ENCODE assay signal across 8 cellular contexts in the genomic region with DNA sequence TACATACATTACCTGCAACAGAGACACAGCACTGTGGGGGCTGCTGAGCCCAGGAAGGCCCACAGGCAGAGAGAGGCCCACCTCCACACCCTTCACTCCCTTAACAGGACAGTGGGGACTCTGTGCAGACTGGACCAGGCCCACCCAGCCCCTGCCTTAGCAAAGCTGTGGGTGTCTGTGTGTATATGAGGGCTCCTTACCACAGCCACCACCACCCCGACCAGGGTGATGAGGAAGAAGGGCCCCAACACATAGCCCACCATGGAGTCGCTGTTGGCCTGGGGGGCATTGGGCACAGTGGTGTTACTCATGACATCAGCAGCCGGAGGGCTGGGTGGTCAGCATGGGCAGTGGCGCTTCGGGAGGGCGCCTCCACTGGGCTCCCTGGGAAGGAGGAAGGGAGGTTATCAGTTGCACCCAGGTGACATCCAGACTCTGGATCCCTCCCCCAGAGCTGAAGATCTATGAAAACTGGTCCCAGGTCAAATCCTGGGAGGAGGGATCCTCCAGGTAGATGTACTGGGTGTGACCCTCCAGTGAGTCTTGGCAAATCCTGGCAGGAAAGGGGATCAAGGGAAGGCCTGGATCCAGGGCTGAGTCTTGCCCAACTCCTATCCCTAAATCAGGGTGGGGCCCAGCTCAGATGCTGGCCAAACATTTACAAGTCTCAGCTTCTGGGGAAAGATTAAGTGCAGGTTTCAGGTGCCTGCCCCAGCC. TPM values are rescaled to one million over a fixed set of nuclear protein-coding genes. Genes with fewer than 3 reads are reported as not detected.
DNase-seq lines count a peak whose midpoint lies in the region; ATAC-seq and TF ChIP-seq lines count a peak whose summit lies in the region.

No MANE protein-coding gene starts in this region.

- H3K27me3 ChIP-seq in heart left ventricle (no peaks in the 10 kb centered on the region), liver (ENCODE audit: control insufficient read depth in 4 of 4, insufficient read depth in 4 of 4, low read length in 3 of 4) (no peaks in the 10 kb centered on the region), upper lobe of right lung (no peaks in the 10 kb centered on the region)

- 33 to 97% (median 89%) methylated on average over 1 to 6 of the region's 6 CpGs for WGBS in heart left ventricle, 4 donors
- WGBS in liver = 88% methylated on average over 6 of the region's 6 CpGs

- H3K27ac ChIP-seq in heart left ventricle (peak overlapping the region in 10 of 12 donors; percentile 87 to 96 (median 94)), liver (ENCODE audit: low read depth in 1 of 2, low read length in 2 of 2) (peak overlapping the region; percentile 93 to 97), upper lobe of right lung (peak overlapping the region; percentile 93)

- H3K4me3 ChIP-seq in heart left ventricle (peak overlapping the region in 9 of 12 donors; percentile 77 to 96 (median 89)), liver (ENCODE audit: low read depth in 1 of 3, low read length in 3 of 3) (no peak overlapping the region), upper lobe of right lung (peak overlapping the region; percentile 96)

- no peaks in the 10 kb centered on the region for H3K9me3 ChIP-seq in heart left ventricle
- no peaks in the 10 kb centered on the region for H3K9me3 ChIP-seq in liver (ENCODE audit: control insufficient read depth in 4 of 4, low read length in 3 of 4)
- no peaks in the 10 kb centered on the region for H3K9me3 ChIP-seq in upper lobe of right lung

- DNase-seq in heart left ventricle (peak in 1 of 5 donors; percentile 64), left cardiac atrium (no peak), upper lobe of right lung (no peak), DMS79 treated with DMSO at 0.1 percent for 48 hours (lab: John Stamatoyannopoulos, UW) (no peak), kidney tubule cell (ENCODE audit: low spot score) (no peak)
- no peak for DNase-seq in activated naive CD8-positive, alpha-beta T cell treated with anti-CD3 and anti-CD28 coated beads, Interleukin-2, amount 10 ng/mL, durations not matched to agents 7 days and 5 days

- no peak for TF ChIP-seq CTCF in heart left ventricle (IDR thresholded peaks at IDR 0.05)
- no peak for TF ChIP-seq CTCF in liver (IDR thresholded peaks at IDR 0.05; ENCODE audit: low read depth, low read length, missing input control)
- TF ChIP-seq CTCF in upper lobe of right lung (IDR thresholded peaks at IDR 0.05) = no peak

- H3K36me3 Mint-ChIP-seq in activated naive CD8-positive, alpha-beta T cell treated with anti-CD3 and anti-CD28 coated beads, Interleukin-2, amount 10 ng/mL, durations not matched to agents 7 days and 5 days = peaks cover 7% of the 10 kb centered on the region

- H3K4me3 Mint-ChIP-seq in activated naive CD8-positive, alpha-beta T cell treated with anti-CD3 and anti-CD28 coated beads, Interleukin-2, amount 10 ng/mL, durations not matched to agents 7 days and 5 days = peak overlapping the region; percentile 98

- H3K4me1 ChIP-seq in heart left ventricle (peaks cover 0 to 45% (median 29%) of the 10 kb centered on the region in 12 donors), liver (ENCODE audit: control insufficient read depth in 4 of 4, insufficient read depth in 4 of 4, low read length in 3 of 4) (peaks cover 3 to 20% (median 7%) of the 10 kb centered on the region in 4 donors), upper lobe of right lung (peaks cover 28% of the 10 kb centered on the region)

- H3K36me3 ChIP-seq in heart left ventricle (peaks cover 0 to 11% (median 0%) of the 10 kb centered on the region in 9 donors), liver (ENCODE audit: control insufficient read depth in 4 of 4, insufficient read depth in 3 of 4, low read depth in 1 of 4, low read length in 3 of 4) (peaks cover 0 to 2% (median 0%) of the 10 kb centered on the region in 4 donors), upper lobe of right lung (peaks cover 2% of the 10 kb centered on the region)

- no peaks in the 10 kb centered on the region for H3K9me3 Mint-ChIP-seq in activated naive CD8-positive, alpha-beta T cell treated with anti-CD3 and anti-CD28 coated beads, Interleukin-2, amount 10 ng/mL, durations not matched to agents 7 days and 5 days

- POLR2A ChIA-PET in activated naive CD8-positive, alpha-beta T cell treated with anti-CD3 and anti-CD28 coated beads, Interleukin-2, amount 10 ng/mL, durations not matched to agents 7 days and 5 days (lab: Charles Lee) = interaction anchor here (0.6 to 4.1 kb wide), 8 partner anchors 11 to 1950 kb away, joined by 3 to 42 read pairs (median 15); partner anchors contain the start of genes HMGA1 and NUDT3

- TF ChIP-seq POLR2A in heart left ventricle (IDR thresholded peaks at IDR 0.05) = no peak

- no peak overlapping the region for H3K9ac ChIP-seq in liver (ENCODE audit: low read depth in 1 of 2, low read length in 2 of 2)

- TF ChIP-seq RAD21 in liver (IDR thresholded peaks at IDR 0.05) = no peak

- intact Hi-C loops in heart left ventricle (cut with DNase I) = loop anchor here (2.0 to 10.0 kb wide), 6 partner anchors 50 to 357 kb away; partner anchors contain the start of gene NUDT3 (in 4 of the 10)
- intact Hi-C loops in left cardiac atrium (cut with DNase I) = loop anchor here (2.0 kb wide), 2 partner anchors 145 to 167 kb away; partner anchors contain the start of gene NUDT3 (in 1 of the 2)
- intact Hi-C loops in upper lobe of right lung (cut with DNase I) = loop anchor here (10.0 kb wide), 1 partner anchor 167 kb away; no protein-coding TSS in a partner anchor

- H3K27ac Mint-ChIP-seq in activated naive CD8-positive, alpha-beta T cell treated with anti-CD3 and anti-CD28 coated beads, Interleukin-2, amount 10 ng/mL, durations not matched to agents 7 days and 5 days = peak overlapping the region; percentile 97

- peaks cover 36% of the 10 kb centered on the region for H3K4me1 Mint-ChIP-seq in activated naive CD8-positive, alpha-beta T cell treated with anti-CD3 and anti-CD28 coated beads, Interleukin-2, amount 10 ng/mL, durations not matched to agents 7 days and 5 days

- ATAC-seq in heart left ventricle (no peak), left cardiac atrium (no peak), upper lobe of right lung (no peak), HG03135 (IDR thresholded peaks at IDR 0.05; ENCODE audit: unreplicated experiment) (no peak)
- ATAC-seq in activated naive CD8-positive, alpha-beta T cell treated with anti-CD3 and anti-CD28 coated beads, Interleukin-2, amount 10 ng/mL, durations not matched to agents 7 days and 5 days (ENCODE audit: low read depth) = no peak

- peaks cover 4% of the 10 kb centered on the region for H3K27me3 Mint-ChIP-seq in activated naive CD8-positive, alpha-beta T cell treated with anti-CD3 and anti-CD28 coated beads, Interleukin-2, amount 10 ng/mL, durations not matched to agents 7 days and 5 days

TF ChIP-seq in liver, 16 proteins besides CTCF, POLR2A, EP300 and RAD21:
- no peak for TF ChIP-seq HNF4A (conservative IDR thresholded peaks at IDR 0.05)
- TF ChIP-seq MAX (IDR thresholded peaks at IDR 0.05) = no peak

RNA-seq across cellular contexts. Expression of gene SMIM29, which starts 1.2 kb away (rescaled TPM):
- total RNA-seq in heart left ventricle = 10 to 100 TPM; 18.4 to 37.4 (median 22.6) TPM
- 10 to 100 TPM; 36.5 to 50.4 TPM for polyA plus RNA-seq in heart left ventricle
- 10 to 100 TPM; 18.4 to 22.7 TPM for total RNA-seq in left cardiac atrium
- 10 to 100 TPM; 24.4 to 28.3 TPM for total RNA-seq in activated naive CD8-positive, alpha-beta T cell treated with anti-CD3 and anti-CD28 coated beads, Interleukin-2, amount 10 ng/mL, durations not matched to agents 7 days and 5 days
- total RNA-seq in liver = 1 to 10 TPM; 2.4 to 2.6 TPM
- polyA plus RNA-seq in liver = 10 to 100 TPM; 10.8 to 11.3 TPM
- total RNA-seq in upper lobe of right lung = 32.6 TPM

RNA-seq across cellular contexts. Expression of gene HMGA1, which starts 11.0 kb away (rescaled TPM):
- total RNA-seq in heart left ventricle (10 to 100 TPM; 36.4 to 71.5 (median 44.8) TPM), left cardiac atrium (10 to 100 TPM; 32.5 to 36.2 TPM), liver (100 to 1,000 TPM in 1 of 2 donors, 1 to 10 TPM in 1; 4.2 to 118 TPM), upper lobe of right lung (54.7 TPM)
- polyA plus RNA-seq in heart left ventricle (10 to 100 TPM; 23.0 to 76.1 TPM), liver (1 to 10 TPM; 7.9 to 9.2 TPM)
- total RNA-seq in activated naive CD8-positive, alpha-beta T cell treated with anti-CD3 and anti-CD28 coated beads, Interleukin-2, amount 10 ng/mL, durations not matched to agents 7 days and 5 days = 100 to 1,000 TPM; 233 to 247 TPM

Comparison
In these comparisons a context has a peak if more than half of its experiments do, and no peak if none do; other contexts are left out.
1. H3K4me3 ChIP-seq: peak in heart left ventricle (9 of 12) and upper lobe of right lung (single experiment); none in liver (0 of 3).
2. Peak in every context shown above with its lines, with median percentiles within 50 percentile points of each other: H3K27ac ChIP-seq.